In the genomic region with DNA sequence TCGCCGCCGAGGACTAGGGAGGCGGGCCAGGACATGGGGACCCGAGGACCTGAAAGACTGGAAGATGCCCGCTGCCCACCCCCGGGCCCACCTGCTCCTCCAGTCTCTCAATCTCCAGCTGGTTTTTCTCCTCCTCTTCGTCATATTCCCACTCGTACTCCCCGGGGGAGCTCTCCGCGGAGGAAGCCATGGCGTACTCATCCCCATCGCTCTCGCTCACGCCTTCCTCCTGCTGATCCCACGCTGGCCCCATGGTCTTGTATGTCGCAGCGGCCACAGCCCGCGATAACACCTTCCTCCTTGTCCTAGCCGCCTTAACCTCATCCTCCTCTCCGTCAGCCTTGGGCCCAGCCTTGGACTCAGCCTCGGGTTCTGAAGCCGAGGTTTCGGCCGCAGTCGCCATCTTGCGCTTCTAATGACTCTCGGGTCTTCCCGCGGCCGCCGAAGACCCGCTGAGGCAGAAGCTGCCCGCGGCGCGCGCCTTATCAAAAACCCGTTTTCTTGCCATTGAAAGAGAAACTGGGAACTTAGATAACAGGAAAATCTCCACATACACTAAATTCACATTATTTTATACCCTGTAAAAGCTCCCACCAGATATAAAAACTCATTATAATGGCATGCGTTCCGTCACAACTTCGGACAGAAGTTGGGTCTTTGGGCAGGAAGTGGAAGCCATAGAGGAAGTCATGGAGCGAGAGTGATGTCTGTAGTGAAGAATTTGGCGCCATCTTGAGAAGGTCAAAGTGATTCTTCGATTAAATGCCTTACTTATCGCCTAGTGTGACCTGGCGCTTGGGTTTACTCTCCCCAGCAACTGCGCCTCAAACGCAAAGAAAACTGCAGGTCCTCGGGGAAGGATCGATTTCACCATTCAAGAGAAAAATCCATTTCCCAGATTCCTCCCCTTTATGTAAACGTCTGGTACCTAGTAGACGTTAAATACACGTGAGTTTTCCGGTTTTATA, we compare ENCODE assay signal across 8 cellular contexts. TPM values are rescaled to one million over a fixed set of nuclear protein-coding genes. Genes with fewer than 3 reads are reported as not detected.
DNase-seq lines count a peak whose midpoint lies in the region; ATAC-seq and TF ChIP-seq lines count a peak whose summit lies in the region.

A gene with protein sequence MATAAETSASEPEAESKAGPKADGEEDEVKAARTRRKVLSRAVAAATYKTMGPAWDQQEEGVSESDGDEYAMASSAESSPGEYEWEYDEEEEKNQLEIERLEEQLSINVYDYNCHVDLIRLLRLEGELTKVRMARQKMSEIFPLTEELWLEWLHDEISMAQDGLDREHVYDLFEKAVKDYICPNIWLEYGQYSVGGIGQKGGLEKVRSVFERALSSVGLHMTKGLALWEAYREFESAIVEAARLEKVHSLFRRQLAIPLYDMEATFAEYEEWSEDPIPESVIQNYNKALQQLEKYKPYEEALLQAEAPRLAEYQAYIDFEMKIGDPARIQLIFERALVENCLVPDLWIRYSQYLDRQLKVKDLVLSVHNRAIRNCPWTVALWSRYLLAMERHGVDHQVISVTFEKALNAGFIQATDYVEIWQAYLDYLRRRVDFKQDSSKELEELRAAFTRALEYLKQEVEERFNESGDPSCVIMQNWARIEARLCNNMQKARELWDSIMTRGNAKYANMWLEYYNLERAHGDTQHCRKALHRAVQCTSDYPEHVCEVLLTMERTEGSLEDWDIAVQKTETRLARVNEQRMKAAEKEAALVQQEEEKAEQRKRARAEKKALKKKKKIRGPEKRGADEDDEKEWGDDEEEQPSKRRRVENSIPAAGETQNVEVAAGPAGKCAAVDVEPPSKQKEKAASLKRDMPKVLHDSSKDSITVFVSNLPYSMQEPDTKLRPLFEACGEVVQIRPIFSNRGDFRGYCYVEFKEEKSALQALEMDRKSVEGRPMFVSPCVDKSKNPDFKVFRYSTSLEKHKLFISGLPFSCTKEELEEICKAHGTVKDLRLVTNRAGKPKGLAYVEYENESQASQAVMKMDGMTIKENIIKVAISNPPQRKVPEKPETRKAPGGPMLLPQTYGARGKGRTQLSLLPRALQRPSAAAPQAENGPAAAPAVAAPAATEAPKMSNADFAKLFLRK (minus strand): TSS at position 422 of the 968 bp plus-strand sequence. CDS start 19 bp downstream, at position 403.

- H3K36me3 ChIP-seq in adipocyte (ENCODE audit: control insufficient read depth, insufficient read depth, low read length, severe bottlenecking) (peaks cover 20% of the 10 kb centered on the region), parathyroid adenoma (ENCODE audit: control insufficient read depth, insufficient read depth, low read length) (no peaks in the 10 kb centered on the region), tibial artery (peaks cover 11 to 30% (median 19%) of the 10 kb centered on the region in 3 donors)

- H3K27me3 ChIP-seq in adipocyte (replicated peaks; ENCODE audit: control insufficient read depth, insufficient read depth, low read length) (no peaks in the 10 kb centered on the region), parathyroid adenoma (ENCODE audit: control insufficient read depth, insufficient read depth, low read length) (no peaks in the 10 kb centered on the region), tibial artery (no peaks in the 10 kb centered on the region)

- DNase-seq in GM12864 (ENCODE audit: low read depth) (peak; percentile 85), NCI-H1417 treated with DMSO at 0.1 percent for 48 hours (lab: John Stamatoyannopoulos, UW) (peak; percentile 92), T follicular helper cell (ENCODE audit: low read depth) (peak; percentile 70), adipocyte (ENCODE audit: low read depth) (peak; percentile 93), cardiac septum (ENCODE audit: low spot score) (peak; percentile 89), tibial artery (peak; percentile 72 to 85)

- H3K4me2 ChIP-seq in parathyroid adenoma (ENCODE audit: low read length), result peak within 1 kb of the TSS; percentile 73

- ATAC-seq in HG02678 (IDR thresholded peaks at IDR 0.05; ENCODE audit: unreplicated experiment), result peak; percentile 37

- TF ChIP-seq CTCF in GM12864 (IDR thresholded peaks at IDR 0.05; ENCODE audit: low read depth, low read length, missing control alignments) (no peak), parathyroid adenoma (IDR thresholded peaks at IDR 0.05) (no peak), tibial artery (IDR thresholded peaks at IDR 0.05) (no peak)

- H3K9me3 ChIP-seq in adipocyte (ENCODE audit: control insufficient read depth, low read length) (no peaks in the 10 kb centered on the region), parathyroid adenoma (ENCODE audit: control insufficient read depth, low read length) (no peaks in the 10 kb centered on the region), tibial artery (no peaks in the 10 kb centered on the region)

- peak within 1 kb of the TSS; percentile 99 for H3K27ac ChIP-seq in parathyroid adenoma
- H3K27ac ChIP-seq in tibial artery, result peak within 1 kb of the TSS; percentile 92 to 94

- peak within 1 kb of the TSS; percentile 68 for H3K4me3 ChIP-seq in GM12864 (ENCODE audit: low read depth, low read length)
- peak within 1 kb of the TSS; percentile 96 for H3K4me3 ChIP-seq in adipocyte (ENCODE audit: low read length)
- peak within 1 kb of the TSS; percentile 96 for H3K4me3 ChIP-seq in parathyroid adenoma (ENCODE audit: low read depth, low read length)
- H3K4me3 ChIP-seq in tibial artery, result peak within 1 kb of the TSS; percentile 82 to 93

- peak within 1 kb of the TSS; percentile 88 for H2AFZ ChIP-seq in parathyroid adenoma

- H3K4me1 ChIP-seq in adipocyte (ENCODE audit: control insufficient read depth, insufficient read depth, low read length), result peaks cover 42% of the 10 kb centered on the region
- peaks cover 16% of the 10 kb centered on the region for H3K4me1 ChIP-seq in parathyroid adenoma
- peaks cover 0 to 65% (median 46%) of the 10 kb centered on the region in 4 donors for H3K4me1 ChIP-seq in tibial artery

- H3K9ac ChIP-seq in adipocyte (ENCODE audit: low read length) (peak within 1 kb of the TSS; percentile 94), parathyroid adenoma (peak within 1 kb of the TSS; percentile 32)

- intact Hi-C loops in cardiac septum (cut with DNase I) (loop anchor here (5.0 kb wide), 2 partner anchors 296 to 386 kb away; a partner anchor contains a TSS), tibial artery (cut with DNase I; ENCODE audit: low total_unique reads) (loop anchor here (5.0 to 10.0 kb wide), 5 partner anchors 171 to 531 kb away; a partner anchor contains a TSS)

- H3K79me2 ChIP-seq in parathyroid adenoma, result peaks cover 44% of the 10 kb centered on the region

RNA-seq across cellular contexts. Expression of the gene that starts here (rescaled TPM):
- 29.2 TPM for total RNA-seq in cardiac septum

Comparison
In these comparisons a context has a peak if more than half of its experiments do, and no peak if none do; other contexts are left out.
1. Peak in every context shown above with its lines: DNase-seq, ATAC-seq, H3K4me3 ChIP-seq and H3K27ac ChIP-seq.